Comparison of ENCODE assay signal across 22 cellular contexts in genomic region chr12:109196332-109196731, GRCh38.
DNase-seq lines count a peak whose midpoint lies in the region; ATAC-seq, FAIRE-seq and TF ChIP-seq lines count a peak whose summit lies in the region.
"Had no signal": no experiment of that assay in that cellular context is flagged by ENCODE, and none has a peak within 500 bp of the region (broad histone marks: within the 10 kb centered on the region; RNA-seq: fewer than 3 reads in every experiment).

No MANE protein-coding gene starts in this region.

- no peaks in the 10 kb centered on the region for H3K79me2 ChIP-seq in HepG2 (ENCODE audit: insufficient read depth, low read length)

- H4K20me1 ChIP-seq in HepG2 (ENCODE audit: insufficient read depth, low read length): 0 out of 2 replicates have a peak, but pooled peaks cover 2% of the 10 kb centered on the region
- H4K20me1 ChIP-seq: BLaER1 treated with 17β-estradiol and CSF1 and Interleukin-3, amounts not matched to agents 10 nM and 100 nM had no signal

- ATAC-seq in HepG2 (no peak), right lobe of liver (no peak)
- ATAC-seq: CD8-positive, alpha-beta T cell; GM12878 had no signal

- DNase-seq in LoVo (ENCODE audit: low spot score) (peak; percentile 64), HepG2 (ENCODE audit: low spot score) (no peak), right lobe of liver (no peak), T-helper 1 cell (no peak), retina (no peak), G401 (ENCODE audit: low spot score) (no peak)
- DNase-seq in effector CD8-positive, alpha-beta T cell (lab: John Stamatoyannopoulos, UW): no peak
- DNase-seq: 8988T; AML-193; Caco-2; Calu3; CD4-positive, alpha-beta T cell; CD8-positive, alpha-beta T cell; DMS79 treated with DMSO at 0.1 percent for 48 hours; GDM1 had no signal

- POLR2A ChIA-PET in HepG2 (lab: Yijun Ruan, JAX): no interaction called here

- H3K27ac ChIP-seq in HepG2 (ENCODE audit: extremely low read length, insufficient read depth, low read length) (no peak overlapping the region), right lobe of liver (peak overlapping the region in 2 of 3 donors; percentile 72 to 92)
- H3K27ac ChIP-seq: BLaER1 treated with 17β-estradiol and CSF1 and Interleukin-3, amounts not matched to agents 10 nM and 100 nM; C4-2B had no signal

- H3K9me3 ChIP-seq in HepG2 (ENCODE audit: low read length) (no peaks in the 10 kb centered on the region), right lobe of liver (no peaks in the 10 kb centered on the region)
- H3K9me3 ChIP-seq: Caco-2 had no signal

- TF ChIP-seq RAD21 in HepG2 (CRISPR knock-in tag; IDR thresholded peaks at IDR 0.05): no peak

- no peak overlapping the region for H3K9ac ChIP-seq in HepG2 (ENCODE audit: insufficient read depth, low read depth, low read length)
- H3K9ac ChIP-seq: BLaER1 treated with 17β-estradiol and CSF1 and Interleukin-3, amounts not matched to agents 10 nM and 100 nM had no signal

- intact Hi-C loops in HepG2 (cut with micrococcal nuclease; ENCODE audit: unreplicated experiment): loop anchor here (5.0 kb wide), 1 partner anchor 51 kb away; no protein-coding TSS in a partner anchor
- intact Hi-C loops in right lobe of liver (cut with DNase I): loop anchor here (10.0 kb wide), 1 partner anchor 62 kb away; no protein-coding TSS in a partner anchor

- H3K4me1 ChIP-seq in HepG2 (ENCODE audit: insufficient read depth, low read length) (peaks cover 47% of the 10 kb centered on the region), right lobe of liver (peaks cover 0 to 45% (median 19%) of the 10 kb centered on the region in 4 donors)
- H3K4me1 ChIP-seq: BLaER1 treated with 17β-estradiol and CSF1 and Interleukin-3, amounts not matched to agents 10 nM and 100 nM had no signal

- H3K36me3 ChIP-seq in HepG2 (replicated peaks in 1 of 2; ENCODE audit: control insufficient read depth in 1 of 2, insufficient read depth in 2 of 2, low read length in 2 of 2) (peaks cover 5 to 23% of the 10 kb centered on the region in 2 experiments; a peak in 4 of 5 replicates), right lobe of liver (peaks cover 0 to 68% (median 32%) of the 10 kb centered on the region in 4 donors)

- H3K4me3 ChIP-seq in HepG2 (replicated peaks in 1 of 3; ENCODE audit: insufficient read depth in 1 of 3, low read depth in 2 of 3, low read length in 3 of 3): no peak overlapping the region
- H3K4me3 ChIP-seq in right lobe of liver: no peak overlapping the region
- H3K4me3 ChIP-seq: BLaER1 treated with 17β-estradiol and CSF1 and Interleukin-3, amounts not matched to agents 10 nM and 100 nM; GM12878 had no signal

- no peak for FAIRE-seq in HepG2 (lab: Jason Lieb, UNC)
- FAIRE-seq: A204.1, D721Med, GM12878, GM12892, GM18507 had no signal

- H3K27me3 ChIP-seq in HepG2 (ENCODE audit: control insufficient read depth in 1 of 2, insufficient read depth in 2 of 2, low read length in 2 of 2): no peaks in the 10 kb centered on the region
- no peaks in the 10 kb centered on the region for H3K27me3 ChIP-seq in right lobe of liver
- H3K27me3 ChIP-seq: BLaER1 treated with 17β-estradiol and CSF1 and Interleukin-3, amounts not matched to agents 10 nM and 100 nM had no signal

- TF ChIP-seq CTCF in HepG2 (CRISPR knock-in tag; IDR thresholded peaks at IDR 0.05) (no peak), right lobe of liver (IDR thresholded peaks at IDR 0.05) (no peak)

- WGBS in HepG2 (ENCODE audit: low lambda C conversion rate): 98% methylated on average over 4 of the region's 4 CpGs
- WGBS in right lobe of liver (ENCODE audit: insufficient coverage, low coverage, low lambda C conversion rate, missing lambda C conversion rate): 89% methylated on average over 2 of the region's 4 CpGs

- no peak for TF ChIP-seq POLR2A in HepG2 (IDR thresholded peaks at IDR 0.05; ENCODE audit: insufficient read depth in 1 of 2, low read depth in 2 of 2, low read length in 2 of 2)
- no peak for TF ChIP-seq POLR2A in right lobe of liver (IDR thresholded peaks at IDR 0.05)

- H2AFZ ChIP-seq in HepG2 (ENCODE audit: low read length): no peak overlapping the region

- CTCF ChIA-PET in HepG2 (lab: Yijun Ruan, JAX; ENCODE audit: low intra/inter-chr PET ratio, low total read pairs): no interaction called here

- TF ChIP-seq EP300 in HepG2 (IDR thresholded peaks at IDR 0.05; ENCODE audit: low read depth in 2 of 2, low read length in 2 of 2) (no peak), HepG2 (CRISPR knock-in tag; IDR thresholded peaks at IDR 0.05; ENCODE audit: borderline replicate concordance) (no peak)

- in situ Hi-C loops in HepG2 (cut with HindIII; ENCODE audit: extremely low pct_ligation_motif_present, low pct_unique_long_range_greater_than_20kb): no loop called here
- in situ Hi-C loops in G401 (cut with HindIII; ENCODE audit: low sequenced_read_pairs): no loop called here

- no peak overlapping the region for H3K4me2 ChIP-seq in HepG2 (ENCODE audit: low read depth, low read length)
- H3K4me2 ChIP-seq: BLaER1 treated with 17β-estradiol and CSF1 and Interleukin-3, amounts not matched to agents 10 nM and 100 nM had no signal

- BruUV-seq in HepG2 (replicated peaks; lab: Mats Ljungman, UMichigan): no TSS peak

TF ChIP-seq in HepG2, 621 proteins besides CTCF, POLR2A, EP300 and RAD21:
- TF ChIP-seq FOXP1 (IDR thresholded peaks at IDR 0.05) (no peak), FOXP1 (CRISPR knock-in tag; IDR thresholded peaks at IDR 0.05) (no peak), ISL2 (CRISPR knock-in tag; IDR thresholded peaks at IDR 0.05) (no peak), KAT8 (CRISPR knock-in tag; IDR thresholded peaks at IDR 0.05) (no peak), ZNF264 (CRISPR knock-in tag; IDR thresholded peaks at IDR 0.05) (peak; percentile 99), CCAR2 (optimal IDR thresholded peaks at IDR 0.05; ENCODE audit: low read depth, low read length) (no peak)
TF ChIP-seq in HepG2: peak in this region for 1.
